ENCODE assay signal across 27 cellular contexts in genomic region chr11:75167617-75168016, GRCh38. TPM values are rescaled to one million over a fixed set of nuclear protein-coding genes. Genes with fewer than 3 reads are reported as not detected.
DNase-seq lines count a peak whose midpoint lies in the region; ATAC-seq, FAIRE-seq and TF ChIP-seq lines count a peak whose summit lies in the region.
"Had no signal": no experiment of that assay in that cellular context is flagged by ENCODE, and none has a peak within 500 bp of the region (broad histone marks: within the 10 kb centered on the region; RNA-seq: fewer than 3 reads in every experiment).

No MANE protein-coding gene starts in this region.

- peak overlapping the region; percentile 25 for H3K56ac ChIP-seq in mesendoderm (ENCODE audit: low read length)

- no peak overlapping the region for H3K4me3 ChIP-seq in BLaER1 treated with 17β-estradiol and CSF1 and Interleukin-3, amounts not matched to agents 10 nM and 100 nM
- H3K4me3 ChIP-seq in mesendoderm (ENCODE audit: low read length) (no peak overlapping the region), small intestine (ENCODE audit: low read depth in 1 of 2, low read length in 2 of 2) (no peak overlapping the region), kidney (ENCODE audit: low read length in 2 of 2) (no peak overlapping the region)
- H3K4me3 ChIP-seq: GM23338, HAP-1 had no signal

- peaks cover 46 to 99% (median 58%) of the 10 kb centered on the region in 10 experiments for H3K4me1 ChIP-seq in BLaER1 treated with 17β-estradiol and CSF1 and Interleukin-3, amounts not matched to agents 10 nM and 100 nM
- H3K4me1 ChIP-seq in mesendoderm (ENCODE audit: control insufficient read depth, low read depth, low read length) (no peaks in the 10 kb centered on the region), small intestine (ENCODE audit: control insufficient read depth in 2 of 2, insufficient read depth in 1 of 2, low read depth in 1 of 2, low read length in 1 of 2) (peaks cover 7 to 22% of the 10 kb centered on the region in 2 donors), kidney (ENCODE audit: control insufficient read depth in 1 of 2, insufficient read depth in 1 of 2, low read depth in 1 of 2, low read length in 2 of 2) (peaks cover 9 to 22% of the 10 kb centered on the region in 2 donors)
- H3K4me1 ChIP-seq: HAP-1 had no signal

- peaks cover 0 to 100% (median 0%) of the 10 kb centered on the region in 11 experiments; a peak in 6 of 22 replicates for H3K36me3 ChIP-seq in BLaER1 treated with 17β-estradiol and CSF1 and Interleukin-3, amounts not matched to agents 10 nM and 100 nM
- H3K36me3 ChIP-seq in mesendoderm (ENCODE audit: control insufficient read depth, insufficient read depth, low read length) (no peaks in the 10 kb centered on the region), small intestine (ENCODE audit: control insufficient read depth in 2 of 2, insufficient read depth in 2 of 2, low read length in 2 of 2) (peaks cover 0 to 7% of the 10 kb centered on the region in 2 donors), kidney (ENCODE audit: control insufficient read depth in 1 of 2, insufficient read depth in 2 of 2, low read length in 2 of 2) (peaks cover 0 to 8% of the 10 kb centered on the region in 2 donors)
- H3K36me3 ChIP-seq: HAP-1 had no signal

- no peak for ATAC-seq in HG03457 (IDR thresholded peaks at IDR 0.05; ENCODE audit: unreplicated experiment)
- ATAC-seq in HG03139 (IDR thresholded peaks at IDR 0.05; ENCODE audit: unreplicated experiment), result no peak
- ATAC-seq: GM23338 had no signal

- no peaks in the 10 kb centered on the region for H3K79me1 ChIP-seq in mesendoderm (ENCODE audit: low read length)

- FAIRE-seq in small intestine (lab: Jason Lieb, UNC) (no peak), kidney (lab: Jason Lieb, UNC) (no peak)
- FAIRE-seq: D721Med, GM18507 had no signal

- peaks cover 0 to 47% (median 0%) of the 10 kb centered on the region in 11 experiments; a peak in 4 of 22 replicates for H4K20me1 ChIP-seq in BLaER1 treated with 17β-estradiol and CSF1 and Interleukin-3, amounts not matched to agents 10 nM and 100 nM

- no peaks in the 10 kb centered on the region for H3K9me3 ChIP-seq in BLaER1 treated with 17β-estradiol and CSF1 and Interleukin-3, amounts not matched to agents 10 nM and 100 nM (replicated peaks in 1 of 11)
- H3K9me3 ChIP-seq in small intestine (ENCODE audit: control insufficient read depth, low read depth), result no peaks in the 10 kb centered on the region
- no peaks in the 10 kb centered on the region for H3K9me3 ChIP-seq in kidney (ENCODE audit: control insufficient read depth in 1 of 2, low read length in 2 of 2)
- H3K9me3 ChIP-seq: HAP-1 had no signal

- H3K4ac ChIP-seq in mesendoderm (ENCODE audit: low read depth, low read length), result no peak overlapping the region

- no peak overlapping the region for H3K27ac ChIP-seq in BLaER1 treated with 17β-estradiol and CSF1 and Interleukin-3, amounts not matched to agents 10 nM and 100 nM
- no peak overlapping the region for H3K27ac ChIP-seq in mesendoderm (ENCODE audit: low read depth, low read length)
- H3K27ac ChIP-seq in small intestine (ENCODE audit: low read depth in 1 of 2, low read length in 1 of 2), result peak overlapping the region; percentile 86 to 94
- H3K27ac ChIP-seq in kidney (ENCODE audit: low read depth in 2 of 2, low read length in 2 of 2), result no peak overlapping the region
- H3K27ac ChIP-seq: 22Rv1 had no signal

- peaks cover 6% of the 10 kb centered on the region for H3K27me3 Mint-ChIP-seq in dendritic cell treated with granulocyte-macrophage colony-stimulating factor and Interleukin-4, amounts not matched to agents 40 ng/mL and 50 ng/mL, for 4 days
- H3K27me3 Mint-ChIP-seq: IgD-negative memory B cell had no signal

- H3K9me3 Mint-ChIP-seq in dendritic cell treated with granulocyte-macrophage colony-stimulating factor and Interleukin-4, amounts not matched to agents 40 ng/mL and 50 ng/mL, for 4 days, result no peaks in the 10 kb centered on the region
- H3K9me3 Mint-ChIP-seq: CD14-positive monocyte, GM23338, IgD-negative memory B cell had no signal

- no peak overlapping the region for H4K5ac ChIP-seq in mesendoderm (ENCODE audit: low read length)

- no peak overlapping the region for H2BK15ac ChIP-seq in mesendoderm (replicated peaks; ENCODE audit: low read depth)

- WGBS in mesendoderm (ENCODE audit: extremely low coverage, insufficient coverage, low lambda C conversion rate), result no CpG with 5 or more reads among the region's 3 CpGs
- 19 to 51% (median 31%) methylated on average over 3 of the region's 3 CpGs for WGBS in small intestine, 3 donors

- H3K23ac ChIP-seq in mesendoderm (ENCODE audit: low read length), result no peak overlapping the region

- H3K9ac ChIP-seq in BLaER1 treated with 17β-estradiol and CSF1 and Interleukin-3, amounts not matched to agents 10 nM and 100 nM, result no peak overlapping the region
- H3K9ac ChIP-seq in mesendoderm (ENCODE audit: low read length), result no peak overlapping the region
- no peak overlapping the region for H3K9ac ChIP-seq in kidney (ENCODE audit: low read length in 2 of 2)

- no peak for TF ChIP-seq CTCF in kidney (IDR thresholded peaks at IDR 0.05; ENCODE audit: borderline replicate concordance, extremely low read depth, insufficient read depth)

- H3K4me1 Mint-ChIP-seq in dendritic cell treated with granulocyte-macrophage colony-stimulating factor and Interleukin-4, amounts not matched to agents 40 ng/mL and 50 ng/mL, for 4 days (ENCODE audit: low read depth), result peaks cover 98% of the 10 kb centered on the region
- H3K4me1 Mint-ChIP-seq: GM23338 had no signal

- DNase-seq in mesendoderm (no peak), small intestine (peak; percentile 93), HT-29 (ENCODE audit: low spot score) (no peak), kidney (no peak)
- DNase-seq: AML-193, DMS53, GDM1, Karpas-422, NCI-H1417, NCI-H1694 treated with DMSO at 0.1 percent for 48 hours, NCI-H2081 treated with DMSO at 0.1 percent for 48 hours, NCI-H446 treated with DMSO at 0.1 percent for 48 hours, NCI-H526 treated with DMSO at 0.1 percent for 48 hours, Right ventricle myocardium superior had no signal

- no peak overlapping the region for H2AK5ac ChIP-seq in mesendoderm (ENCODE audit: low read length)

- intact Hi-C loops in dendritic cell treated with granulocyte-macrophage colony-stimulating factor and Interleukin-4, amounts not matched to agents 40 ng/mL and 50 ng/mL, for 4 days (cut with micrococcal nuclease), result no loop called here
- intact Hi-C loops in kidney (cut with DNase I), result no loop called here

- no peaks in the 10 kb centered on the region for H3K27me3 ChIP-seq in BLaER1 treated with 17β-estradiol and CSF1 and Interleukin-3, amounts not matched to agents 10 nM and 100 nM
- no peaks in the 10 kb centered on the region for H3K27me3 ChIP-seq in mesendoderm (ENCODE audit: insufficient read depth, low read length, poor library complexity)
- no peaks in the 10 kb centered on the region for H3K27me3 ChIP-seq in small intestine (ENCODE audit: control insufficient read depth in 2 of 2, insufficient read depth in 2 of 2, low read length in 2 of 2)

- peak overlapping the region; percentile 68 for H3K27ac Mint-ChIP-seq in dendritic cell treated with granulocyte-macrophage colony-stimulating factor and Interleukin-4, amounts not matched to agents 40 ng/mL and 50 ng/mL, for 4 days
- H3K27ac Mint-ChIP-seq: GM23338, IgD-negative memory B cell had no signal

- no peak overlapping the region for H2BK120ac ChIP-seq in mesendoderm (ENCODE audit: low read depth, low read length)

- H3K36me3 Mint-ChIP-seq in dendritic cell treated with granulocyte-macrophage colony-stimulating factor and Interleukin-4, amounts not matched to agents 40 ng/mL and 50 ng/mL, for 4 days (ENCODE audit: low read depth), result peaks cover 100% of the 10 kb centered on the region
- H3K36me3 Mint-ChIP-seq: CD14-positive monocyte had no signal

- peak overlapping the region in 9 of 11 experiments; percentile 1 to 56 (median 38); a peak in 9 of 22 replicates for H3K4me2 ChIP-seq in BLaER1 treated with 17β-estradiol and CSF1 and Interleukin-3, amounts not matched to agents 10 nM and 100 nM
- H3K4me2 ChIP-seq in mesendoderm (ENCODE audit: low read length), result no peak overlapping the region
- H3K4me2 ChIP-seq: GM23338 had no signal

- H4K8ac ChIP-seq in mesendoderm (ENCODE audit: low read depth, low read length), result no peak overlapping the region

- no peak overlapping the region for H2BK5ac ChIP-seq in mesendoderm (ENCODE audit: low read length)

- H3K18ac ChIP-seq in mesendoderm (ENCODE audit: low read length), result no peak overlapping the region

- peak overlapping the region; percentile 17 for H3K4me3 Mint-ChIP-seq in dendritic cell treated with granulocyte-macrophage colony-stimulating factor and Interleukin-4, amounts not matched to agents 40 ng/mL and 50 ng/mL, for 4 days
- H3K4me3 Mint-ChIP-seq: CD14-positive monocyte, GM23338, IgD-negative memory B cell had no signal

- H3K79me2 ChIP-seq in mesendoderm (ENCODE audit: control insufficient read depth, insufficient read depth, low read length), result no peaks in the 10 kb centered on the region

RNA-seq across cellular contexts. Expression of gene SLCO2B1, which starts 16.7 kb away (rescaled TPM):
- polyA plus RNA-seq in mesendoderm (2013, experiment 1 of 2), result 0.01 TPM
- not detected for polyA plus RNA-seq in mesendoderm (2013, experiment 2 of 2)
- 10 to 100 TPM; 10.3 to 46.6 (median 14.5) TPM for polyA plus RNA-seq in small intestine
- 0.55 and 1.9 TPM in 2 replicates for total RNA-seq in HT-29 (2014; rRNA removed; shearing (Covaris generic))
- 117 TPM for total RNA-seq in kidney
- 8.9 TPM for polyA plus RNA-seq in kidney (ENCODE audit: insufficient read depth, low read depth, low replicate concordance)
- total RNA-seq: GM23338, MCF 10A had no signal
- polyA plus RNA-seq: AG04450, GM23338, IgD-negative memory B cell had no signal

Comparison
In these comparisons a context has a peak if more than half of its experiments do, and no peak if none do; other contexts are left out.
1. H3K27ac ChIP-seq: peak in small intestine (2 of 2); none in BLaER1 treated with 17β-estradiol and CSF1 and Interleukin-3, amounts not matched to agents 10 nM and 100 nM (0 of 11), mesendoderm (single experiment) and kidney (0 of 2).
2. RNA of gene SLCO2B1, which starts 16.7 kb away (total RNA-seq): 117 TPM in kidney (single experiment); 0.55 to 1.9 TPM in HT-29; every median in the first group is over 10 times any median in the second.